ENCODE assay signal across 19 cellular contexts in genomic region chr4:40874331-40874730, GRCh38.
"Had no signal": no experiment of that assay in that cellular context is flagged by ENCODE, and none has a peak within 500 bp of the region (broad histone marks: within the 10 kb centered on the region; RNA-seq: fewer than 3 reads in every experiment).

No MANE protein-coding gene starts in this region.

- H3K4me3 Mint-ChIP-seq: naive thymus-derived CD4-positive, alpha-beta T cell; stimulated activated effector memory CD8-positive, alpha-beta T cell treated with anti-CD3 and anti-CD28 coated beads, Interleukin-12 subunit alpha, Interleukin-12 subunit beta, amount 100 ng/mL, for 72 hours had no signal

- H3K9me3 ChIP-seq: esophagus muscularis mucosa, gastrocnemius medialis, left lung, lower lobe of right lung, ovary, right lobe of liver, tibial nerve, upper lobe of right lung, vagina had no signal

- H3K27me3 ChIP-seq: esophagus muscularis mucosa, gastrocnemius medialis, left lung, ovary, right lobe of liver, tibial nerve, upper lobe of right lung, vagina had no signal

- H3K36me3 ChIP-seq: gastrocnemius medialis, ovary, right lobe of liver, upper lobe of right lung, vagina had no signal

- H3K27ac ChIP-seq: epithelial cell of prostate, esophagus muscularis mucosa, gastrocnemius medialis, left lung, lower lobe of right lung, ovary, right lobe of liver, tibial nerve, upper lobe of right lung, vagina had no signal

- H3K4me1 Mint-ChIP-seq: stimulated activated effector memory CD8-positive, alpha-beta T cell treated with anti-CD3 and anti-CD28 coated beads, Interleukin-12 subunit alpha, Interleukin-12 subunit beta, amount 100 ng/mL, for 72 hours had no signal

- H3K36me3 Mint-ChIP-seq: stimulated activated effector memory CD8-positive, alpha-beta T cell treated with anti-CD3 and anti-CD28 coated beads, Interleukin-12 subunit alpha, Interleukin-12 subunit beta, amount 100 ng/mL, for 72 hours had no signal

- H3K4me1 ChIP-seq: esophagus muscularis mucosa, gastrocnemius medialis, left lung, tibial nerve, vagina had no signal

- DNase-seq: effector memory CD4-positive, alpha-beta T cell; gastrocnemius medialis; kidney glomerular epithelial cell; left lung; lower lobe of right lung; mesenchymal stem cell; naive thymus-derived CD4-positive, alpha-beta T cell; nucleus accumbens; ovary; right lobe of liver; stimulated activated CD4-positive, alpha-beta T cell treated with anti-CD3 and anti-CD28 coated beads, Interleukin-4, amount 100 ng/mL, for 1 hour; stimulated activated CD8-positive, alpha-beta memory T cell treated with anti-CD3 and anti-CD28 coated beads, Interleukin-4, amount 100 ng/mL, for 48 hours; stimulated activated naive CD8-positive, alpha-beta T cell treated with anti-CD3 and anti-CD28 coated beads, Interleukin-15, Interleukin-2, amounts not matched to agents 100 U/mL and 50 U/mL, for 24 hours; upper lobe of right lung had no signal

- ATAC-seq: gastrocnemius medialis; left lung; naive thymus-derived CD4-positive, alpha-beta T cell; right lobe of liver; stimulated activated naive CD8-positive, alpha-beta T cell treated with anti-CD3 and anti-CD28 coated beads, Interleukin-15, Interleukin-2, amounts not matched to agents 100 U/mL and 50 U/mL, for 24 hours had no signal

- H3K4me3 ChIP-seq: esophagus muscularis mucosa, gastrocnemius medialis, left lung, lower lobe of right lung, ovary, right lobe of liver, tibial nerve, upper lobe of right lung, vagina had no signal

- H3K27ac Mint-ChIP-seq: naive thymus-derived CD4-positive, alpha-beta T cell; stimulated activated effector memory CD8-positive, alpha-beta T cell treated with anti-CD3 and anti-CD28 coated beads, Interleukin-12 subunit alpha, Interleukin-12 subunit beta, amount 100 ng/mL, for 72 hours had no signal

- H3K9me3 Mint-ChIP-seq: stimulated activated effector memory CD8-positive, alpha-beta T cell treated with anti-CD3 and anti-CD28 coated beads, Interleukin-12 subunit alpha, Interleukin-12 subunit beta, amount 100 ng/mL, for 72 hours had no signal
